Comparison of ENCODE assay signal across 8 cellular contexts in the genomic region with DNA sequence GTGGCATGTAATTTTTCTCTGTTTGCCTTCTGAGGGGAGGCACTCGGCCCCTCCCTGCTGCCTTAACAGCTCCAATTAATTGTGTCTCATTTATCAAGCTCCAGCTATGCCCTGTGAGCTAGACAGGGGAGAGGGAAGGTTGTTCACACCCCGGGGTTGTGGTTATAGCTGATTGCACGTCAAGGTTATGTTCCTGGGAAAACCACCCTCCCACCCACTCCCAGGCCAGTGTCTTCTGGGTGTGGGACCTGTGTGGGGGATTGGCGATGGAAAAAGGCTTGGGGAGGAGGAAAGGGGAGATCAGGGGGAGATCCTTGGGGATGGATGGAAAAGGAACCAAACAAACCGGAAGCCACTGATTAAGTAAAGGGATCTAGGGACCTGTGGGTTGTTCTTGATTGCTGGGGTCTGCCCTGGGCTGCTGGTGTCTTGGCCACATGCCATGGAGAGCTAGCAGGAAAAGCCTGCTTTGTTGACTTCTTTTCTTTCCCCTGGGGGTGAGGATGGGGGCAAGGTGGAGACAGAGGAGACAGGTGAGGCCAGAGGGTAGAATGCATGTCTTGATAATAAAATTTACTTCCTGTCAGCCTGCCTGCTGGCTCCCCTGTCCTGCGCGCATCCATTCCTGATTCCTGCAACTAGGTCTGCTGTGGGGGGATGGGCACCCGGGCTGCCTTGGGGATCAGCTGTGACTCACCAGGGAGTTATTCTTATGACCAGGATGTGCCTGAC. TPM values are rescaled to one million over a fixed set of nuclear protein-coding genes. Genes with fewer than 3 reads are reported as not detected.
DNase-seq lines count a peak whose midpoint lies in the region; ATAC-seq and TF ChIP-seq lines count a peak whose summit lies in the region.

No MANE protein-coding gene starts in this region.

- H3K36me3 ChIP-seq in GM06990 (ENCODE audit: control insufficient read depth, insufficient read depth, low read length): peaks cover 9% of the 10 kb centered on the region

- TF ChIP-seq CTCF in GM06990 (IDR thresholded peaks at IDR 0.05; ENCODE audit: insufficient read depth, low read length, poor library complexity, severe bottlenecking) (no peak), activated B cell treated with CpG ODN at 0.5 μM for 24 hours (IDR thresholded peaks at IDR 0.05) (no peak)

- no peaks in the 10 kb centered on the region for H3K9me3 Mint-ChIP-seq in activated B cell treated with CpG ODN at 0.5 μM for 24 hours

- H3K36me3 Mint-ChIP-seq in activated B cell treated with CpG ODN at 0.5 μM for 24 hours (ENCODE audit: low read depth): peaks cover 18% of the 10 kb centered on the region

- CTCF ChIA-PET in activated B cell treated with CpG ODN at 0.5 μM for 24 hours (lab: Charles Lee): interaction anchor here (0.9 to 2.4 kb wide), 5 partner anchors 9 to 146 kb away, joined by 3 to 13 read pairs (median 4); a partner anchor contains a TSS

- no peaks in the 10 kb centered on the region for H3K27me3 ChIP-seq in GM06990 (replicated peaks; ENCODE audit: control insufficient read depth, insufficient read depth, low read length)

- POLR2A ChIA-PET in activated B cell treated with CpG ODN at 0.5 μM for 24 hours (lab: Charles Lee): interaction anchor here (0.7 to 10.2 kb wide), 10 partner anchors 10 to 174 kb away, joined by 3 to 148 read pairs (median 6); a partner anchor contains a TSS

- H3K4me3 Mint-ChIP-seq in activated B cell treated with CpG ODN at 0.5 μM for 24 hours: peak overlapping the region; percentile 69

- ATAC-seq in activated B cell treated with CpG ODN at 0.5 μM for 24 hours (ENCODE audit: low read depth) (no peak), HG02642 (IDR thresholded peaks at IDR 0.05; ENCODE audit: poor library complexity, unreplicated experiment) (no peak)

- H3K27me3 Mint-ChIP-seq in activated B cell treated with CpG ODN at 0.5 μM for 24 hours: no peaks in the 10 kb centered on the region

- intact Hi-C loops in activated B cell treated with CpG ODN at 0.5 μM for 24 hours (cut with micrococcal nuclease): loop anchor here (1.0 to 5.0 kb wide), 2 partner anchors 39 to 144 kb away; no protein-coding TSS in a partner anchor

- DNase-seq in GM06990 (ENCODE audit: extremely low read depth, insufficient read length) (peak; percentile 52), NCI-H1436 treated with DMSO at 0.1 percent for 48 hours (lab: John Stamatoyannopoulos, UW) (peak; percentile 56), activated B cell treated with CpG ODN at 0.5 μM for 24 hours (no peak), epidermal melanocyte (ENCODE audit: insufficient read length, low spot score) (peak; percentile 72), mucosa of gallbladder (ENCODE audit: low spot score) (peak; percentile 95), SKM-1 (lab: John Stamatoyannopoulos, UW; ENCODE audit: unreplicated experiment) (no peak)

- peak overlapping the region; percentile 81 for H3K27ac ChIP-seq in temporal lobe (ENCODE audit: low read depth, low read length)

- H3K27ac Mint-ChIP-seq in activated B cell treated with CpG ODN at 0.5 μM for 24 hours: peak overlapping the region; percentile 75

- H3K4me3 ChIP-seq in GM06990 (replicated peaks; ENCODE audit: low read depth, low read length): peak overlapping the region; percentile 19

- H3K4me1 Mint-ChIP-seq in activated B cell treated with CpG ODN at 0.5 μM for 24 hours: peaks cover 89% of the 10 kb centered on the region

RNA-seq across cellular contexts. Expression of a gene that starts 14.1 kb away (rescaled TPM):
- total RNA-seq in activated B cell treated with CpG ODN at 0.5 μM for 24 hours (159 and 180 TPM in 2 replicates), mucosa of gallbladder (71.3 TPM), temporal lobe (40.6 TPM)

Comparison
In these comparisons a context has a peak if more than half of its experiments do, and no peak if none do; other contexts are left out.
1. DNase-seq: peak in GM06990 (single experiment), NCI-H1436 treated with DMSO at 0.1 percent for 48 hours (single experiment), epidermal melanocyte (single experiment) and mucosa of gallbladder (single experiment); none in activated B cell treated with CpG ODN at 0.5 μM for 24 hours (single experiment) and SKM-1 (single experiment).